12 cellular contexts compared by ENCODE assay signal in the genomic region with DNA sequence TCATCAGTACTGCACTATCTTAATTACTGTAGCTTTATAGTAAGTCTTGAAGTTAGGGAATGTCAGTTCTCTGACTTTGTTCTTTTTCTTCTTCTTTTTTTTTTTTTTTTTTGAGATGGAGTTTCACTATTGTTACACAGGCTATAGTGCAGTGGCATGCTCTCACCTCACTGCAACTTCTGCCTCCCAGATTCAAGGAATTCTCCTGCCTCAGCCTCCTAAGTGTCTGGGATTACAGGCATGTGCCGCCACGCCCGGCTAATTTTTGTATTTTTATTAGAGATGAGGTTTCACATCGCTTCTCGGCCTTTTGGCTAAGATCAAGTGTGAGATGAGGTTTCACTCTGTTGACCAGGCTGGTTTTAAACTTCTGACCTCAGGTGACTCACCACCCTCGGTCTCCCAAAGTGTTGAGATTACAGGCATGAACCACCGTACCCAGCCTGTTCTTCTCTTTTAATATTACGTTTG. TPM values are rescaled to one million over a fixed set of nuclear protein-coding genes. Genes with fewer than 3 reads are reported as not detected.
DNase-seq lines count a peak whose midpoint lies in the region; ATAC-seq and TF ChIP-seq lines count a peak whose summit lies in the region.
"Had no signal": no experiment of that assay in that cellular context is flagged by ENCODE, and none has a peak within 500 bp of the region (broad histone marks: within the 10 kb centered on the region; RNA-seq: fewer than 3 reads in every experiment).

No MANE protein-coding gene starts in this region.

- CTCF ChIA-PET in mammary epithelial cell (lab: Charles Lee; ENCODE audit: low non-redundant PET) = no interaction called here

- H2AFZ ChIP-seq in mammary epithelial cell (ENCODE audit: low read depth, low read length) = no peak overlapping the region
- H2AFZ ChIP-seq: GM23338 had no signal

- TF ChIP-seq CTCF in mammary epithelial cell (conservative IDR thresholded peaks at IDR 0.05 in 1 of 2, IDR thresholded peaks at IDR 0.05 in 1 of 2; ENCODE audit: extremely low read depth in 1 of 2, insufficient read depth in 1 of 2, low read depth in 1 of 2, low read length in 2 of 2) (no peak), nephron (IDR thresholded peaks at IDR 0.05; ENCODE audit: unreplicated experiment in 3 of 3) (no peak)

- H3K36me3 ChIP-seq in mammary epithelial cell (ENCODE audit: insufficient read depth, low read length) = no peaks in the 10 kb centered on the region
- H3K36me3 ChIP-seq: ascending aorta, neutrophil had no signal

- H3K79me2 ChIP-seq in mammary epithelial cell (ENCODE audit: insufficient read depth, low read length) = no peaks in the 10 kb centered on the region

- H3K4me1 ChIP-seq in mammary epithelial cell (ENCODE audit: insufficient read depth, low read length) = peaks cover 18% of the 10 kb centered on the region

- intact Hi-C loops in mammary epithelial cell (cut with micrococcal nuclease) = no loop called here

- peak overlapping the region in 2 of 3 experiments; percentile 24 to 72 for H3K27ac Mint-ChIP-seq in nephron
- no peak overlapping the region for H3K27ac Mint-ChIP-seq in activated T-cell treated with anti-CD3 and anti-CD28 coated beads, Interleukin-2, amount 50 U/mL, for 24 hours
- H3K27ac Mint-ChIP-seq in naive thymus-derived CD8-positive, alpha-beta T cell = no peak overlapping the region
- H3K27ac Mint-ChIP-seq: GM23338 had no signal

- no peak overlapping the region for H3K4me3 Mint-ChIP-seq in nephron
- no peak overlapping the region for H3K4me3 Mint-ChIP-seq in activated T-cell treated with anti-CD3 and anti-CD28 coated beads, Interleukin-2, amount 50 U/mL, for 24 hours
- H3K4me3 Mint-ChIP-seq in naive thymus-derived CD8-positive, alpha-beta T cell = no peak overlapping the region
- H3K4me3 Mint-ChIP-seq: GM23338 had no signal

- DNase-seq in LoVo (ENCODE audit: low spot score) (peak; percentile 38), mammary epithelial cell (peak; percentile 83), NCI-H146 treated with DMSO at 0.1 percent for 48 hours (lab: John Stamatoyannopoulos, UW; ENCODE audit: unreplicated experiment) (no peak)
- DNase-seq in activated T-cell treated with anti-CD3 and anti-CD28 coated beads, Interleukin-2, amount 50 U/mL, for 24 hours = no peak
- no peak for DNase-seq in naive thymus-derived CD8-positive, alpha-beta T cell
- DNase-seq: activated CD4-positive, alpha-beta T cell treated with anti-CD3 and anti-CD28 coated beads for 1 hour had no signal

- dilution Hi-C loops in mammary epithelial cell (cut with HindIII; ENCODE audit: low sequenced_read_pairs) = no loop called here

- H3K4me1 Mint-ChIP-seq in nephron = peaks cover 17% of the 10 kb centered on the region
- no peaks in the 10 kb centered on the region for H3K4me1 Mint-ChIP-seq in activated T-cell treated with anti-CD3 and anti-CD28 coated beads, Interleukin-2, amount 50 U/mL, for 24 hours (ENCODE audit: low read depth)
- H3K4me1 Mint-ChIP-seq in naive thymus-derived CD8-positive, alpha-beta T cell = no peaks in the 10 kb centered on the region

- POLR2A ChIA-PET in naive thymus-derived CD8-positive, alpha-beta T cell (lab: Charles Lee) = interaction anchor here (0.8 kb wide), 1 partner anchor 184 kb away, joined by 3 read pairs; no protein-coding TSS in a partner anchor

- H3K4me3 ChIP-seq in mammary epithelial cell (replicated peaks in 1 of 3; ENCODE audit: insufficient read depth in 1 of 3, low read depth in 2 of 3, low read length in 3 of 3) = no peak overlapping the region
- H3K4me3 ChIP-seq: ascending aorta, GM23338 had no signal

- in situ Hi-C loops in mammary epithelial cell (cut with MboI; ENCODE audit: low sequenced_read_pairs in 2 of 2) = no loop called here

- no peaks in the 10 kb centered on the region for H3K9me3 ChIP-seq in mammary epithelial cell (replicated peaks; ENCODE audit: insufficient read depth, low read length)
- H3K9me3 ChIP-seq: ascending aorta, neutrophil had no signal

- H4K20me1 ChIP-seq in mammary epithelial cell (ENCODE audit: insufficient read depth, low read length) = no peaks in the 10 kb centered on the region

- peak overlapping the region; percentile 44 for H3K4me2 ChIP-seq in mammary epithelial cell (ENCODE audit: insufficient read depth, low read depth, low read length)
- H3K4me2 ChIP-seq: GM23338 had no signal

- no peaks in the 10 kb centered on the region for H3K27me3 ChIP-seq in mammary epithelial cell (ENCODE audit: insufficient read depth, low read length)
- H3K27me3 ChIP-seq: ascending aorta, neutrophil had no signal

- peaks cover 3% of the 10 kb centered on the region for H3K27me3 Mint-ChIP-seq in nephron (ENCODE audit: low read depth)
- peaks cover 13% of the 10 kb centered on the region for H3K27me3 Mint-ChIP-seq in activated T-cell treated with anti-CD3 and anti-CD28 coated beads, Interleukin-2, amount 50 U/mL, for 24 hours
- peaks cover under 1 to 11% (median 4%) of the 10 kb centered on the region in 5 donors for H3K27me3 Mint-ChIP-seq in naive thymus-derived CD8-positive, alpha-beta T cell

- ATAC-seq in GM21360 (IDR thresholded peaks at IDR 0.05; ENCODE audit: unreplicated experiment) = peak; percentile 49
- ATAC-seq in naive thymus-derived CD8-positive, alpha-beta T cell = no peak
- no peak for ATAC-seq in HG02870 (IDR thresholded peaks at IDR 0.05; ENCODE audit: unreplicated experiment)
- ATAC-seq: GM23338 had no signal

- BruUV-seq in mammary epithelial cell (replicated peaks; lab: Mats Ljungman, UMichigan) = no TSS peak

- no peak overlapping the region for H3K9ac ChIP-seq in mammary epithelial cell (ENCODE audit: insufficient read depth, low read length)

- peaks cover 9% of the 10 kb centered on the region for H3K36me3 Mint-ChIP-seq in nephron (ENCODE audit: low read depth)
- no peaks in the 10 kb centered on the region for H3K36me3 Mint-ChIP-seq in activated T-cell treated with anti-CD3 and anti-CD28 coated beads, Interleukin-2, amount 50 U/mL, for 24 hours (ENCODE audit: low read depth)
- peaks cover 0 to 15% (median 0%) of the 10 kb centered on the region in 3 donors for H3K36me3 Mint-ChIP-seq in naive thymus-derived CD8-positive, alpha-beta T cell

- H3K27ac ChIP-seq in mammary epithelial cell (ENCODE audit: insufficient read depth, low read depth, low read length) = peak overlapping the region; percentile 7
- H3K27ac ChIP-seq: ascending aorta, neutrophil had no signal

- WGBS in mammary epithelial cell (ENCODE audit: low coverage, missing lambda C conversion rate) = 10% methylated on average over 3 of the region's 8 CpGs

- H3K9me3 Mint-ChIP-seq in nephron = peaks cover 19% of the 10 kb centered on the region
- H3K9me3 Mint-ChIP-seq in activated T-cell treated with anti-CD3 and anti-CD28 coated beads, Interleukin-2, amount 50 U/mL, for 24 hours = peaks cover 9% of the 10 kb centered on the region
- H3K9me3 Mint-ChIP-seq in naive thymus-derived CD8-positive, alpha-beta T cell = peaks cover 2 to 26% (median 9%) of the 10 kb centered on the region in 9 donors

RNA-seq across cellular contexts. Expression of a gene that starts 41.9 kb away (rescaled TPM):
- total RNA-seq in mammary epithelial cell = 10 to 100 TPM; 46.6 to 51.5 TPM
- 28.8 TPM for polyA plus RNA-seq in mammary epithelial cell
- 44.2 TPM for polyA minus RNA-seq in mammary epithelial cell
- total RNA-seq in naive thymus-derived CD8-positive, alpha-beta T cell = under 1 TPM; 0.05 to 0.13 TPM
- polyA plus RNA-seq in naive thymus-derived CD8-positive, alpha-beta T cell = under 1 TPM in 2 of 3 donors, not detected in 1; 0.05 to 0.17 TPM

Comparison
In these comparisons a context has a peak if more than half of its experiments do, and no peak if none do; other contexts are left out.
1. DNase-seq: peak in LoVo (single experiment) and mammary epithelial cell (single experiment); none in activated T-cell treated with anti-CD3 and anti-CD28 coated beads, Interleukin-2, amount 50 U/mL, for 24 hours (single experiment), naive thymus-derived CD8-positive, alpha-beta T cell (0 of 10) and NCI-H146 treated with DMSO at 0.1 percent for 48 hours (single experiment).
2. H3K27ac Mint-ChIP-seq: peak in nephron (2 of 3); none in activated T-cell treated with anti-CD3 and anti-CD28 coated beads, Interleukin-2, amount 50 U/mL, for 24 hours (single experiment) and naive thymus-derived CD8-positive, alpha-beta T cell (0 of 10).
3. RNA of a gene that starts 41.9 kb away (total RNA-seq): 46.6 to 51.5 TPM in mammary epithelial cell; 0.05 to 0.13 TPM in naive thymus-derived CD8-positive, alpha-beta T cell; every median in the first group is over 10 times any median in the second.